Comparison of ENCODE assay signal across 8 cellular contexts in genomic region chr1:247210386-247211117, GRCh38. TPM values are rescaled to one million over a fixed set of nuclear protein-coding genes. Genes with fewer than 3 reads are reported as not detected.
A peak's percentile ranks its signal among the peaks of the same experiment; 100 is the strongest.
DNase-seq lines count a peak whose midpoint lies in the region; ATAC-seq and TF ChIP-seq lines count a peak whose summit lies in the region.

No MANE protein-coding gene starts in this region.

- no peaks in the 10 kb centered on the region for H3K9me3 ChIP-seq in HUES48 (ENCODE audit: control insufficient read depth, insufficient read depth, low read length)
- no peaks in the 10 kb centered on the region for H3K9me3 ChIP-seq in NT2/D1 (ENCODE audit: insufficient read depth, low read length)

- no peaks in the 10 kb centered on the region for H3K27me3 ChIP-seq in HUES48 (ENCODE audit: control insufficient read depth, insufficient read depth, low read length)
- no peaks in the 10 kb centered on the region for H3K27me3 ChIP-seq in NT2/D1 (ENCODE audit: insufficient read depth, insufficient read length)

- peaks cover 22% of the 10 kb centered on the region for H3K4me1 ChIP-seq in HUES48 (ENCODE audit: control insufficient read depth, insufficient read depth, low read length)
- peaks cover 2% of the 10 kb centered on the region for H3K4me1 ChIP-seq in NT2/D1 (ENCODE audit: insufficient read depth, insufficient read length)

- TF ChIP-seq CTCF in Calu3 (IDR thresholded peaks at IDR 0.05; ENCODE audit: unreplicated experiment) (no peak), endothelial cell (IDR thresholded peaks at IDR 0.05; ENCODE audit: unreplicated experiment) (no peak), mesothelial cell of epicardium (IDR thresholded peaks at IDR 0.05; ENCODE audit: unreplicated experiment) (no peak)

- H3K36me3 Mint-ChIP-seq in Calu3 (ENCODE audit: insufficient read depth, unreplicated experiment) (peaks cover 32% of the 10 kb centered on the region), endothelial cell (ENCODE audit: low read depth, unreplicated experiment) (peaks cover 19% of the 10 kb centered on the region), mesothelial cell of epicardium (no peaks in the 10 kb centered on the region)

- intact Hi-C loops in Calu3 (cut with micrococcal nuclease; ENCODE audit: unreplicated experiment), result loop anchor here (5.0 kb wide), 1 partner anchor 122 kb away; the partner anchor contains the start of gene ZNF496

- H3K9me3 Mint-ChIP-seq in Calu3 (ENCODE audit: low read depth, unreplicated experiment) (peaks cover 17% of the 10 kb centered on the region), endothelial cell (ENCODE audit: unreplicated experiment) (no peaks in the 10 kb centered on the region), mesothelial cell of epicardium (no peaks in the 10 kb centered on the region)

- ATAC-seq in GM21423 (IDR thresholded peaks at IDR 0.05; ENCODE audit: unreplicated experiment), result peak; percentile 88

- peaks cover 5% of the 10 kb centered on the region; the same call in 1 of the 2 replicates for H3K36me3 ChIP-seq in HUES48 (ENCODE audit: control insufficient read depth, insufficient read depth, low read length)
- H3K36me3 ChIP-seq in NT2/D1 (ENCODE audit: insufficient read depth, insufficient read length, low read length), result peaks cover 31% of the 10 kb centered on the region

- H3K27ac ChIP-seq in HUES48 (ENCODE audit: low read depth, low read length), result peak overlapping the region; percentile 84

- H3K4me1 Mint-ChIP-seq in Calu3 (ENCODE audit: low read depth, unreplicated experiment) (peaks cover 12% of the 10 kb centered on the region), endothelial cell (ENCODE audit: unreplicated experiment) (peaks cover 38% of the 10 kb centered on the region), mesothelial cell of epicardium (peaks cover 16% of the 10 kb centered on the region)

- H3K27ac Mint-ChIP-seq in Calu3 (ENCODE audit: unreplicated experiment), result peak overlapping the region; percentile 85
- H3K27ac Mint-ChIP-seq in endothelial cell (ENCODE audit: unreplicated experiment), result peak overlapping the region; percentile 97
- H3K27ac Mint-ChIP-seq in mesothelial cell of epicardium, result peak overlapping the region; percentile 95

- no TSS peak for BruUV-seq in Calu3 (replicated peaks; lab: Mats Ljungman, UMichigan)

- peak overlapping the region; percentile 95 for H3K4me3 ChIP-seq in HUES48 (ENCODE audit: low read depth, low read length)
- peak overlapping the region; percentile 86 for H3K4me3 ChIP-seq in NT2/D1 (ENCODE audit: insufficient read length, low read depth)

- H3K4me3 Mint-ChIP-seq in Calu3 (ENCODE audit: low read depth, unreplicated experiment), result peak overlapping the region; percentile 83
- H3K4me3 Mint-ChIP-seq in endothelial cell (ENCODE audit: unreplicated experiment), result peak overlapping the region; percentile 95
- H3K4me3 Mint-ChIP-seq in mesothelial cell of epicardium, result peak overlapping the region; percentile 93

- no peaks in the 10 kb centered on the region for H3K27me3 Mint-ChIP-seq in Calu3 (ENCODE audit: unreplicated experiment)
- H3K27me3 Mint-ChIP-seq in endothelial cell (ENCODE audit: unreplicated experiment), result no peaks in the 10 kb centered on the region
- H3K27me3 Mint-ChIP-seq in mesothelial cell of epicardium (ENCODE audit: low read depth), result no peaks in the 10 kb centered on the region

- H3K9ac ChIP-seq in HUES48 (ENCODE audit: low read depth, low read length) (peak overlapping the region; percentile 69), NT2/D1 (ENCODE audit: insufficient read length, low read depth) (peak overlapping the region; percentile 90)

- DNase-seq in Calu3 (peak; percentile 99), NT2/D1 (ENCODE audit: low read depth, low spot score) (peak; percentile 98), endothelial cell (ENCODE audit: low spot score) (peak; percentile 93), mesothelial cell of epicardium (ENCODE audit: low spot score in 2 of 2, unreplicated experiment in 2 of 2) (peak; percentile 89 to 97)
- peak; percentile 86 for DNase-seq in activated CD8-positive, alpha-beta memory T cell treated with anti-CD3 and anti-CD28 coated beads, Interleukin-2, amount 50 U/mL, for 24 hours (ENCODE audit: extremely low read depth)
- DNase-seq in stimulated activated CD8-positive, alpha-beta memory T cell treated with anti-CD3 and anti-CD28 coated beads, Interleukin-15, amount 100 ng/mL, for 4 hours (ENCODE audit: low read depth in 2 of 2), result peak; percentile 85 to 88

- CTCF ChIA-PET in Calu3 (lab: Charles Lee), result no interaction called here

RNA-seq across cellular contexts. Expression of gene ZNF124, which starts 38.7 kb away (rescaled TPM):
- total RNA-seq in Calu3 (2022), result 34.4 and 45.6 TPM in 2 replicates
- total RNA-seq in endothelial cell (ENCODE audit: unreplicated experiment), result 138 TPM
- total RNA-seq in mesothelial cell of epicardium, result 114 to 115 TPM (median 115 TPM) in 3 replicates

RNA-seq across cellular contexts. Expression of gene VN1R5, which starts 45.3 kb away (rescaled TPM):
- total RNA-seq in Calu3 (2022) (not detected in 2 replicates), endothelial cell (ENCODE audit: unreplicated experiment) (not detected), mesothelial cell of epicardium (not detected in 3 replicates)

Comparison
In these comparisons a context has a peak if more than half of its experiments do, and no peak if none do; other contexts are left out.
1. Peak in every context shown above with its lines: DNase-seq, ATAC-seq, H3K4me3 ChIP-seq and H3K27ac ChIP-seq.